ENCODE assay signal across 8 cellular contexts in the genomic region with DNA sequence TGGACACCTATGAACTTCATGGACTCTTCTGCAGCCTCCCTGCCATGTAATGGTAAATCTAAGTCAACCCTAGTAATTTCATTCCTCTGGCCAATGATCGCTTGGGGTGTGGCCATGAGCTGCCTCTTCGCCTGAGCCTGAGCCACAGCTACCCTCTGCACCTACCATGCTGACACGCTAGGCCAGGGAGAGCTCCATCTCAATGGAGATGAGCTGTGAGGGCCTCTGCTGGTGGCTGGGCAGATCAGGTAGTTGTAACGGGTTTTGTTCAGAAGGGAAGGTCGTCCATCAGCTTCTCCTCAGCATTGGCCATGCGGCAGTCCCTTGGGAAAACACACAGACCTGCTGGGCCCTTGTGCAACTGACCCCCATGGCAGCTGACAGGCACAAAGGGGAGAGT. TPM values are rescaled to one million over a fixed set of nuclear protein-coding genes. Genes with fewer than 3 reads are reported as not detected.
DNase-seq lines count a peak whose midpoint lies in the region; ATAC-seq and TF ChIP-seq lines count a peak whose summit lies in the region.

No MANE protein-coding gene starts in this region.

- peaks cover 8% of the 10 kb centered on the region for H3K4me1 ChIP-seq in neural progenitor cell

- no peaks in the 10 kb centered on the region for H3K9me3 Mint-ChIP-seq in neural progenitor cell

- H3K36me3 Mint-ChIP-seq in neural progenitor cell, result peaks cover 5% of the 10 kb centered on the region

- peak; percentile 73 for ATAC-seq in HG03439 (IDR thresholded peaks at IDR 0.05; ENCODE audit: unreplicated experiment)

- H3K9ac ChIP-seq in neural progenitor cell, result no peak overlapping the region

- H3K4me2 ChIP-seq in neural progenitor cell, result no peak overlapping the region

- H3K36me3 ChIP-seq in neural progenitor cell (no peaks in the 10 kb centered on the region), MG63 (peaks cover 9% of the 10 kb centered on the region)

- H3F3A ChIP-seq in neural progenitor cell (ENCODE audit: low read depth), result no peaks in the 10 kb centered on the region

- no peak overlapping the region for H3K27ac ChIP-seq in neural progenitor cell
- no peak overlapping the region for H3K27ac ChIP-seq in substantia nigra (ENCODE audit: low read depth, low read length, poor library complexity, severe bottlenecking)

- no peaks in the 10 kb centered on the region for H3K79me2 ChIP-seq in neural progenitor cell (ENCODE audit: low read depth)

- H3K27me3 ChIP-seq in neural progenitor cell, result no peaks in the 10 kb centered on the region
- H3K27me3 ChIP-seq in MG63, result no peaks in the 10 kb centered on the region

- TF ChIP-seq CTCF in neural progenitor cell (IDR thresholded peaks at IDR 0.05), result peak; percentile 16

- peaks cover 9% of the 10 kb centered on the region for H3K4me1 Mint-ChIP-seq in neural progenitor cell

- H4K20me1 ChIP-seq in neural progenitor cell (ENCODE audit: low read depth), result no peaks in the 10 kb centered on the region

- H3K4me3 ChIP-seq in neural progenitor cell, result no peak overlapping the region
- no peak overlapping the region for H3K4me3 ChIP-seq in MG63

- no peak overlapping the region for H3K27ac Mint-ChIP-seq in neural progenitor cell

- no peak overlapping the region for H2AFZ ChIP-seq in neural progenitor cell (replicated peaks)

- no peak overlapping the region for H3K4me3 Mint-ChIP-seq in neural progenitor cell

- DNase-seq in activated naive CD4-positive, alpha-beta T cell treated with Interleukin-2 at 50 U/mL for 16 hours, result peak; percentile 7
- no peak for DNase-seq in activated naive CD4-positive, alpha-beta T cell (lab: John Stamatoyannopoulos, UW)
- peak; percentile 35 for DNase-seq in UCSD-AML1 (lab: John Stamatoyannopoulos, UW; ENCODE audit: unreplicated experiment)
- DNase-seq in neural progenitor cell (ENCODE audit: low spot score), result peak; percentile 23
- no peak for DNase-seq in MG63
- no peak for DNase-seq in substantia nigra (lab: John Stamatoyannopoulos, UW)
- DNase-seq in MV-4-11 (lab: John Stamatoyannopoulos, UW), result no peak

- H3K9me3 ChIP-seq in neural progenitor cell (ENCODE audit: low read depth) (no peaks in the 10 kb centered on the region), MG63 (no peaks in the 10 kb centered on the region)

- peaks cover 14% of the 10 kb centered on the region for H3K27me3 Mint-ChIP-seq in neural progenitor cell (ENCODE audit: insufficient read depth, low read depth)

RNA-seq across cellular contexts. Expression of a gene that starts 24.4 kb away (rescaled TPM):
- total RNA-seq in neural progenitor cell (ENCODE audit: low replicate concordance), result 15.2 and 29.6 TPM in 2 replicates
- total RNA-seq in MG63 (2014; rRNA removed; shearing (Covaris generic); ENCODE audit: low replicate concordance), result 12.5 and 44.0 TPM in 2 replicates

RNA-seq across cellular contexts. Expression of a gene that starts 24.8 kb away (rescaled TPM):
- total RNA-seq in neural progenitor cell (ENCODE audit: low replicate concordance), result 8.0 and 24.7 TPM in 2 replicates
- 13.0 and 23.9 TPM in 2 replicates for total RNA-seq in MG63 (2014; rRNA removed; shearing (Covaris generic); ENCODE audit: low replicate concordance)

Comparison
In these comparisons a context has a peak if more than half of its experiments do, and no peak if none do; other contexts are left out.
1. DNase-seq: peak in activated naive CD4-positive, alpha-beta T cell treated with Interleukin-2 at 50 U/mL for 16 hours (single experiment), UCSD-AML1 (single experiment) and neural progenitor cell (single experiment); none in activated naive CD4-positive, alpha-beta T cell (0 of 4), MG63 (single experiment), substantia nigra (0 of 49) and MV-4-11 (single experiment).